Comparison of ENCODE assay signal across 12 cellular contexts in the genomic region with DNA sequence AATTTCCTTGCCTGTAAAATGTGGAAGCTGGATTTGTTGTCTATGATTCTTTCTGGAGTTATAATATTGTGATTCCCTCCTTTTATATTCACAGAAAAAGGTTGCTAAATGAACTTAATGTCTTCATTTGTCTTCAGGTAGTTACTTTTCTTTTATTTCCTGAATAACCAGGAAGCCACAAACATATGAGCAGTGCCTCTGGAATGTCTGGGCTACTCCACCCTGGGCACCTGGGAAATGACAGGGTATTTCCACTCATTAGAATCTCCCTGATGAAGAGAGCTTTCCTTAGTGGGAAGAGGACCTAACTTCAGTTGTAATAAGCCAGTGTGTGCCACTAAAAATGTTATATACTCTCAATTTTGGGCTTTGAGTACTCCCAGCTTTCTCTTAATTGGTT. TPM values are rescaled to one million over a fixed set of nuclear protein-coding genes. Genes with fewer than 3 reads are reported as not detected.
DNase-seq lines count a peak whose midpoint lies in the region; TF ChIP-seq lines count a peak whose summit lies in the region.
"Had no signal": no experiment of that assay in that cellular context is flagged by ENCODE, and none has a peak within 500 bp of the region (broad histone marks: within the 10 kb centered on the region; RNA-seq: fewer than 3 reads in every experiment).

No MANE protein-coding gene starts in this region.

- H3K9me2 ChIP-seq in GM23248 (ENCODE audit: insufficient read depth) = no peaks in the 10 kb centered on the region

- H3K23ac ChIP-seq in trophoblast cell (ENCODE audit: low read length) = no peak overlapping the region

- H3K9me3 ChIP-seq in GM23248 (ENCODE audit: low read depth) (no peaks in the 10 kb centered on the region), trophoblast cell (ENCODE audit: insufficient read depth, low read depth, low read length) (no peaks in the 10 kb centered on the region), ascending aorta (no peaks in the 10 kb centered on the region)
- H3K9me3 ChIP-seq: BE2C had no signal

- peaks cover 3% of the 10 kb centered on the region; the same call in 1 of the 2 replicates for H3F3A ChIP-seq in GM23248 (ENCODE audit: insufficient read depth)

- H3K18ac ChIP-seq in trophoblast cell (ENCODE audit: low read length) = no peak overlapping the region

- no peak overlapping the region for H3K4ac ChIP-seq in trophoblast cell (ENCODE audit: low read depth, low read length)

- TF ChIP-seq CTCF in RWPE1 (conservative IDR thresholded peaks at IDR 0.05; ENCODE audit: low read depth) = no peak
- no peak for TF ChIP-seq CTCF in fibroblast of pulmonary artery (IDR thresholded peaks at IDR 0.05; ENCODE audit: low read length, missing control alignments)
- no peak for TF ChIP-seq CTCF in ascending aorta (IDR thresholded peaks at IDR 0.05)

- in situ Hi-C loops in GM23248 (cut with MboI) = no loop called here

- DNase-seq in GM23248 (peak; percentile 28), RWPE1 (ENCODE audit: low spot score) (peak; percentile 67), fibroblast of pulmonary artery (ENCODE audit: low read depth) (peak; percentile 28), trophoblast cell (peak; percentile 50 to 69), NCI-H1436 (lab: John Stamatoyannopoulos, UW) (no peak), activated gamma-delta T cell treated with Interleukin-2 at 50 U/mL for 16 hours (no peak), ascending aorta (ENCODE audit: low spot score in 2 of 2) (no peak), NK-92 (lab: John Stamatoyannopoulos, UW; ENCODE audit: unreplicated experiment) (no peak)
- DNase-seq: activated T-cell treated with anti-CD3 and anti-CD28 coated beads, Interleukin-2, amount 50 U/mL, for 24 hours; BE2C; NCI-H446; SIG-M5 had no signal

- H3K14ac ChIP-seq in trophoblast cell (ENCODE audit: low read length) = no peak overlapping the region

- H3K9ac ChIP-seq in GM23248 (no peak overlapping the region), trophoblast cell (ENCODE audit: low read length) (no peak overlapping the region)

- H3K79me1 ChIP-seq in trophoblast cell (ENCODE audit: low read length) = peaks cover 10% of the 10 kb centered on the region

- H4K12ac ChIP-seq in trophoblast cell (ENCODE audit: low read depth, low read length) = no peak overlapping the region

- H2BK120ac ChIP-seq in trophoblast cell (ENCODE audit: insufficient read depth, low read length, poor library complexity) = no peak overlapping the region

- no peak overlapping the region for H4K8ac ChIP-seq in trophoblast cell (ENCODE audit: low read depth, low read length)

- no peak overlapping the region for H2BK5ac ChIP-seq in trophoblast cell (ENCODE audit: low read depth, low read length, poor library complexity)

- H3K27me3 ChIP-seq in GM23248 (replicated peaks; ENCODE audit: insufficient read depth) = no peaks in the 10 kb centered on the region
- no peaks in the 10 kb centered on the region for H3K27me3 ChIP-seq in trophoblast cell (ENCODE audit: insufficient read depth, low read length)
- H3K27me3 ChIP-seq in ascending aorta = no peaks in the 10 kb centered on the region
- H3K27me3 ChIP-seq: BE2C had no signal

- CTCF ChIA-PET in RWPE1 (lab: Yijun Ruan, JAX) = no interaction called here

- intact Hi-C loops in ascending aorta (cut with DNase I) = no loop called here

- no peak overlapping the region for H3K4me3 ChIP-seq in GM23248
- H3K4me3 ChIP-seq in fibroblast of pulmonary artery (replicated peaks; ENCODE audit: low read depth, low read length) = no peak overlapping the region
- no peak overlapping the region for H3K4me3 ChIP-seq in trophoblast cell (ENCODE audit: low read depth, low read length)
- no peak overlapping the region for H3K4me3 ChIP-seq in ascending aorta

- H2BK12ac ChIP-seq in trophoblast cell (ENCODE audit: low read length) = no peak overlapping the region

- H3K27ac ChIP-seq in GM23248 (no peak overlapping the region), RWPE1 (peak overlapping the region; percentile 92; the same call in 1 of the 2 replicates), trophoblast cell (ENCODE audit: low read depth, low read length) (no peak overlapping the region), ascending aorta (no peak overlapping the region)

- no peak overlapping the region for H4K91ac ChIP-seq in trophoblast cell (ENCODE audit: low read depth, low read length)

- H3K4me1 ChIP-seq in GM23248 (ENCODE audit: insufficient read depth) (peaks cover 13% of the 10 kb centered on the region), trophoblast cell (ENCODE audit: control insufficient read depth in 1 of 2, insufficient read depth in 2 of 2, low read length in 2 of 2) (no peaks in the 10 kb centered on the region), ascending aorta (peaks cover 0 to 2% of the 10 kb centered on the region in 2 donors)
- H3K4me1 ChIP-seq: BE2C had no signal

- H2AK5ac ChIP-seq in trophoblast cell (ENCODE audit: low read length) = no peak overlapping the region

- peak overlapping the region; percentile 1 for H3K4me2 ChIP-seq in GM23248 (ENCODE audit: unreplicated experiment)
- H3K4me2 ChIP-seq in trophoblast cell (ENCODE audit: low read length) = no peak overlapping the region

- POLR2A ChIA-PET in RWPE1 (lab: Yijun Ruan, JAX; ENCODE audit: low non-redundant PET) = no interaction called here

- H3K36me3 ChIP-seq in GM23248 (ENCODE audit: low read depth) (no peaks in the 10 kb centered on the region), trophoblast cell (ENCODE audit: control insufficient read depth in 1 of 2, insufficient read depth in 2 of 2, low read length in 2 of 2) (no peaks in the 10 kb centered on the region), ascending aorta (no peaks in the 10 kb centered on the region)
- H3K36me3 ChIP-seq: BE2C had no signal

- H2AFZ ChIP-seq in GM23248 (peak overlapping the region; percentile 52), trophoblast cell (ENCODE audit: insufficient read depth, low read length, poor library complexity) (no peak overlapping the region)

- no peaks in the 10 kb centered on the region for H4K20me1 ChIP-seq in GM23248 (ENCODE audit: insufficient read depth)

- H3K79me2 ChIP-seq in GM23248 (ENCODE audit: insufficient read depth) = peaks cover 11% of the 10 kb centered on the region
- peaks cover 10% of the 10 kb centered on the region for H3K79me2 ChIP-seq in trophoblast cell (ENCODE audit: control insufficient read depth, insufficient read depth, low read length, poor library complexity)

RNA-seq across cellular contexts. Expression of a gene that starts 3.8 kb away (rescaled TPM):
- total RNA-seq in GM23248 (2014; rRNA removed; shearing (Covaris generic)) = 33.9 and 40.2 TPM in 2 replicates
- polyA plus RNA-seq in GM23248 (2016; fragmentation: Nextera tagmentation; extraction: Ambion mirVana) = 21.4 and 28.4 TPM in 2 replicates
- polyA plus RNA-seq in trophoblast cell (2013) = 26.7 and 28.1 TPM in 2 replicates
- total RNA-seq in ascending aorta = 502 TPM

RNA-seq across cellular contexts. Expression of a gene that starts 59.4 kb away (rescaled TPM):
- total RNA-seq in GM23248 (2014; rRNA removed; shearing (Covaris generic)) = 14.5 and 28.0 TPM in 2 replicates
- 9.6 and 10.2 TPM in 2 replicates for polyA plus RNA-seq in GM23248 (2016; fragmentation: Nextera tagmentation; extraction: Ambion mirVana)
- 8.4 and 9.4 TPM in 2 replicates for polyA plus RNA-seq in trophoblast cell (2013)
- 11.6 TPM for total RNA-seq in ascending aorta

Comparison
In these comparisons a context has a peak if more than half of its experiments do, and no peak if none do; other contexts are left out.
1. DNase-seq: peak in GM23248 (single experiment), RWPE1 (single experiment), fibroblast of pulmonary artery (single experiment) and trophoblast cell (2 of 2); none in NCI-H1436 (single experiment), activated gamma-delta T cell treated with Interleukin-2 at 50 U/mL for 16 hours (single experiment), ascending aorta (0 of 2) and NK-92 (single experiment).
2. RNA of a gene that starts 3.8 kb away (total RNA-seq): 502 TPM in ascending aorta (single experiment); 33.9 to 40.2 TPM in GM23248; every median in the first group is over 10 times any median in the second.